10 cellular contexts compared by ENCODE assay signal in the genomic region with DNA sequence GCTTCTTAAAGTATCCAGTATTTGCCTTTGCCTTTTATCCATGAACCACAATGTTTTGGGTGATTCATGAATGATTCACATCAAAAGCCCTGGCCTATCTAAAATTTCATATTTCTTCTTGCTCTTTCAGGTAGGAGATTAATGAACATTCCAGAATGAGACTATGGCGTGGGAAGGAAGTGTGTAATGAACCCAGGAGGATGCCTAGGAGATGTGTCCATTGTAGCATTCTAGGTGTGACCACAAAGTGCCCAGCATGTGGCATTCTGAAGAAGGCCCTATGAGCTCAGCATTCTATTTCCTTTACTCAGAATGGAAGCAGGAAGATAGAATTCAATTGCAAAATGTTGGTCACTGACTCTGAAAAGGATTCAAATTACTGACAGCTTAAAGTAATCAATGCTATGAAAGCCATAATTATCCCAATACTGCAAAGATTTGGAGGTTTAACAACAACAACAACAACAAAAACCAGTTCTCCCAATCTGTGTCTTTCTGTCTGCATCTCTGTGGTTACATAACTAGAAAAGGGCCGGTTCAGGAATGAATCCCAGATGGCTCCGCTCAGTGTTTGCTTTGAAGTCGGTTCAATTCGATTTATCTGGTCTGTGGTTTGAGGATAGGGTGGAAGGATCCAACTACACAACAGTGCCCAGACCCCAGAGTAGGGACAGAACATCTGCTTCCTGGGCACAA.
DNase-seq lines count a peak whose midpoint lies in the region; TF ChIP-seq lines count a peak whose summit lies in the region.
"Had no signal": no experiment of that assay in that cellular context is flagged by ENCODE, and none has a peak within 500 bp of the region (broad histone marks: within the 10 kb centered on the region; RNA-seq: fewer than 3 reads in every experiment).

No MANE protein-coding gene starts in this region.

- no peaks in the 10 kb centered on the region for H3K79me1 ChIP-seq in mesenchymal stem cell (replicated peaks; ENCODE audit: low read length, poor library complexity, severe bottlenecking)

- peaks cover 12% of the 10 kb centered on the region for H3K4me1 ChIP-seq in mesenchymal stem cell (ENCODE audit: control insufficient read depth, insufficient read depth, low read depth, low read length)

- no peak overlapping the region for H3K4me2 ChIP-seq in mesenchymal stem cell (ENCODE audit: low read length, poor library complexity, severe bottlenecking)

- H2BK5ac ChIP-seq in mesenchymal stem cell (ENCODE audit: low read depth, low read length, poor library complexity, severe bottlenecking): no peak overlapping the region

- no peak overlapping the region for H4K91ac ChIP-seq in mesenchymal stem cell (ENCODE audit: low read length)

- H3K27me3 ChIP-seq in MG63: no peaks in the 10 kb centered on the region
- peaks cover 0 to 4% of the 10 kb centered on the region in 2 experiments for H3K27me3 ChIP-seq in mesenchymal stem cell (ENCODE audit: control insufficient read depth in 1 of 2, insufficient read depth in 1 of 2, low read length in 2 of 2)

- H3K4me3 ChIP-seq in MG63 (no peak overlapping the region), astrocyte of the spinal cord (ENCODE audit: low read depth, low read length) (no peak overlapping the region), mesenchymal stem cell (ENCODE audit: insufficient read depth in 1 of 2, low read depth in 1 of 2, low read length in 2 of 2) (no peak overlapping the region)

- no peaks in the 10 kb centered on the region for H3K9me3 ChIP-seq in MG63
- no peaks in the 10 kb centered on the region for H3K9me3 ChIP-seq in mesenchymal stem cell (ENCODE audit: control insufficient read depth, low read length)

- TF ChIP-seq CTCF in astrocyte of the spinal cord (IDR thresholded peaks at IDR 0.05; ENCODE audit: low read depth, low read length): no peak

- H3K18ac ChIP-seq in mesenchymal stem cell (ENCODE audit: low read depth in 1 of 2, low read length in 2 of 2): no peak overlapping the region

- H3K23ac ChIP-seq in mesenchymal stem cell (ENCODE audit: low read length in 2 of 2): no peak overlapping the region

- no peak overlapping the region for H3K14ac ChIP-seq in mesenchymal stem cell (ENCODE audit: low read length in 2 of 2)

- H2BK120ac ChIP-seq in mesenchymal stem cell (ENCODE audit: low read depth, low read length): peak overlapping the region; percentile 23

- H3K4ac ChIP-seq in mesenchymal stem cell (ENCODE audit: low read depth in 1 of 2, low read length in 2 of 2): no peak overlapping the region

- H2BK12ac ChIP-seq in mesenchymal stem cell (ENCODE audit: low read length in 2 of 2): no peak overlapping the region

- no peak overlapping the region for H3K9ac ChIP-seq in mesenchymal stem cell (ENCODE audit: low read length)

- H4K8ac ChIP-seq in mesenchymal stem cell (ENCODE audit: low read length): no peak overlapping the region

- no peak overlapping the region for H2AFZ ChIP-seq in mesenchymal stem cell (ENCODE audit: low read depth, low read length)

- H2AK5ac ChIP-seq in mesenchymal stem cell (ENCODE audit: low read length, severe bottlenecking): peak overlapping the region; percentile 92

- WGBS in mesenchymal stem cell: 35% methylated on average over 5 of the region's 5 CpGs

- in situ Hi-C loops in astrocyte of the spinal cord (cut with HindIII; ENCODE audit: low sequenced_read_pairs): no loop called here

- no peak overlapping the region for H2BK15ac ChIP-seq in mesenchymal stem cell (ENCODE audit: low read depth, poor library complexity, severe bottlenecking)

- DNase-seq in GM03348 (ENCODE audit: low spot score) (peak; percentile 87), MG63 (peak; percentile 77), astrocyte of the spinal cord (ENCODE audit: low read depth, low spot score) (peak; percentile 98), mesenchymal stem cell (peak; percentile 60), hypothalamus (lab: John Stamatoyannopoulos, UW) (no peak)
- DNase-seq in activated CD8-positive, alpha-beta memory T cell treated with anti-CD3 and anti-CD28 coated beads for 24 hours: no peak
- no peak for DNase-seq in activated T-cell treated with anti-CD3 and anti-CD28 coated beads, Interleukin-2, amount 50 U/mL, for 1 hour
- DNase-seq in activated CD4-positive, alpha-beta T cell treated with anti-CD3 and anti-CD28 coated beads for 4 hours: no peak
- DNase-seq: NCI-H187, right cardiac atrium had no signal

- H3K36me3 ChIP-seq in MG63 (no peaks in the 10 kb centered on the region), mesenchymal stem cell (ENCODE audit: control insufficient read depth in 1 of 2, insufficient read depth in 2 of 2, low read depth in 1 of 2, low read length in 2 of 2) (no peaks in the 10 kb centered on the region)

- peak overlapping the region; percentile 84 for H3K27ac ChIP-seq in mesenchymal stem cell (ENCODE audit: low read length, poor library complexity, severe bottlenecking)

Comparison
In these comparisons a context has a peak if more than half of its experiments do, and no peak if none do; other contexts are left out.
1. DNase-seq: peak in GM03348 (single experiment), MG63 (single experiment), astrocyte of the spinal cord (single experiment) and mesenchymal stem cell (single experiment); none in activated CD8-positive, alpha-beta memory T cell treated with anti-CD3 and anti-CD28 coated beads for 24 hours (single experiment), activated T-cell treated with anti-CD3 and anti-CD28 coated beads, Interleukin-2, amount 50 U/mL, for 1 hour (single experiment), activated CD4-positive, alpha-beta T cell treated with anti-CD3 and anti-CD28 coated beads for 4 hours (0 of 2) and hypothalamus (0 of 51).